1 cellular context compared by ENCODE assay signal in the genomic region with DNA sequence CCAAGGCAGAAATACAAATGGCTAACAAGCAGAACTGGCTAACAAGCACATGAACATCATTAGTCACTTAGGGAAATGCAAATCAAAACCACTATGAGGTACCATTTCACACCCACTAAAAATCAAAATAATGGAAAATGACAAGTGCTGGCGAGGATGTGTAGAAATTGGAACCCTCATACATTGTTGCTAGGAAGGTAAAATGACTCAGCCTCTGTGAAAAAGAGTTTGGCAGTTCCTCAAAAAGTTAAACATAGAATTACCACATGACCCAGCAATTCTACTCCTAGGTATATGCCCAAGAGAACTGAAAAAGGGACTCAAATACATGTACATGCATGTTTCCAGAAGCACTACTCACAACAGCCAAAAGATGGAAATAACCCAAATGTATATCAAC.
TF ChIP-seq lines count a peak whose summit lies in the region.

No MANE protein-coding gene starts in this region.

TF ChIP-seq in GM12878, 131 proteins besides CTCF, POLR2A, EP300 and RAD21 (continued from another document and continues in another):
- peak; percentile 77; the same call in 1 of the 2 replicates for TF ChIP-seq DPF2 (IDR thresholded peaks at IDR 0.05)
- TF ChIP-seq, protein P1, sequence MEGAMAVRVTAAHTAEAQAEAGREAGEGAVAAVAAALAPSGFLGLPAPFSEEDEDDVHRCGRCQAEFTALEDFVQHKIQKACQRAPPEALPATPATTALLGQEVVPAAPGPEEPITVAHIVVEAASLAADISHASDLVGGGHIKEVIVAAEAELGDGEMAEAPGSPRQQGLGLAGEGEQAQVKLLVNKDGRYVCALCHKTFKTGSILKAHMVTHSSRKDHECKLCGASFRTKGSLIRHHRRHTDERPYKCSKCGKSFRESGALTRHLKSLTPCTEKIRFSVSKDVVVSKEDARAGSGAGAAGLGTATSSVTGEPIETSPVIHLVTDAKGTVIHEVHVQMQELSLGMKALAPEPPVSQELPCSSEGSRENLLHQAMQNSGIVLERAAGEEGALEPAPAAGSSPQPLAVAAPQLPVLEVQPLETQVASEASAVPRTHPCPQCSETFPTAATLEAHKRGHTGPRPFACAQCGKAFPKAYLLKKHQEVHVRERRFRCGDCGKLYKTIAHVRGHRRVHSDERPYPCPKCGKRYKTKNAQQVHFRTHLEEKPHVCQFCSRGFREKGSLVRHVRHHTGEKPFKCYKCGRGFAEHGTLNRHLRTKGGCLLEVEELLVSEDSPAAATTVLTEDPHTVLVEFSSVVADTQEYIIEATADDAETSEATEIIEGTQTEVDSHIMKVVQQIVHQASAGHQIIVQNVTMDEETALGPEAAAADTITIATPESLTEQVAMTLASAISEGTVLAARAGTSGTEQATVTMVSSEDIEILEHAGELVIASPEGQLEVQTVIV (IDR thresholded peaks at IDR 0.05; ENCODE audit: borderline replicate concordance, partially characterized antibody) = no peak
- TF ChIP-seq HDAC6 (IDR thresholded peaks at IDR 0.05; ENCODE audit: unreplicated experiment) = no peak
- TF ChIP-seq SP1 (IDR thresholded peaks at IDR 0.05; ENCODE audit: low read depth, low read length) = no peak
- TF ChIP-seq, protein P2, sequence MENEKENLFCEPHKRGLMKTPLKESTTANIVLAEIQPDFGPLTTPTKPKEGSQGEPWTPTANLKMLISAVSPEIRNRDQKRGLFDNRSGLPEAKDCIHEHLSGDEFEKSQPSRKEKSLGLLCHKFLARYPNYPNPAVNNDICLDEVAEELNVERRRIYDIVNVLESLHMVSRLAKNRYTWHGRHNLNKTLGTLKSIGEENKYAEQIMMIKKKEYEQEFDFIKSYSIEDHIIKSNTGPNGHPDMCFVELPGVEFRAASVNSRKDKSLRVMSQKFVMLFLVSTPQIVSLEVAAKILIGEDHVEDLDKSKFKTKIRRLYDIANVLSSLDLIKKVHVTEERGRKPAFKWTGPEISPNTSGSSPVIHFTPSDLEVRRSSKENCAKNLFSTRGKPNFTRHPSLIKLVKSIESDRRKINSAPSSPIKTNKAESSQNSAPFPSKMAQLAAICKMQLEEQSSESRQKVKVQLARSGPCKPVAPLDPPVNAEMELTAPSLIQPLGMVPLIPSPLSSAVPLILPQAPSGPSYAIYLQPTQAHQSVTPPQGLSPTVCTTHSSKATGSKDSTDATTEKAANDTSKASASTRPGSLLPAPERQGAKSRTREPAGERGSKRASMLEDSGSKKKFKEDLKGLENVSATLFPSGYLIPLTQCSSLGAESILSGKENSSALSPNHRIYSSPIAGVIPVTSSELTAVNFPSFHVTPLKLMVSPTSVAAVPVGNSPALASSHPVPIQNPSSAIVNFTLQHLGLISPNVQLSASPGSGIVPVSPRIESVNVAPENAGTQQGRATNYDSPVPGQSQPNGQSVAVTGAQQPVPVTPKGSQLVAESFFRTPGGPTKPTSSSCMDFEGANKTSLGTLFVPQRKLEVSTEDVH (IDR thresholded peaks at IDR 0.05; ENCODE audit: low read depth, partially characterized antibody) = no peak
- TF ChIP-seq, protein P3, sequence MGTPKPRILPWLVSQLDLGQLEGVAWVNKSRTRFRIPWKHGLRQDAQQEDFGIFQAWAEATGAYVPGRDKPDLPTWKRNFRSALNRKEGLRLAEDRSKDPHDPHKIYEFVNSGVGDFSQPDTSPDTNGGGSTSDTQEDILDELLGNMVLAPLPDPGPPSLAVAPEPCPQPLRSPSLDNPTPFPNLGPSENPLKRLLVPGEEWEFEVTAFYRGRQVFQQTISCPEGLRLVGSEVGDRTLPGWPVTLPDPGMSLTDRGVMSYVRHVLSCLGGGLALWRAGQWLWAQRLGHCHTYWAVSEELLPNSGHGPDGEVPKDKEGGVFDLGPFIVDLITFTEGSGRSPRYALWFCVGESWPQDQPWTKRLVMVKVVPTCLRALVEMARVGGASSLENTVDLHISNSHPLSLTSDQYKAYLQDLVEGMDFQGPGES (IDR thresholded peaks at IDR 0.05) = no peak
- TF ChIP-seq MTA3 (IDR thresholded peaks at IDR 0.05; ENCODE audit: borderline replicate concordance, low read length) = no peak
- peak; percentile 89 for TF ChIP-seq IKZF1 (conservative IDR thresholded peaks at IDR 0.05)
- TF ChIP-seq ZNF217 (IDR thresholded peaks at IDR 0.05) = peak; percentile 41; the same call in 1 of the 2 replicates
- no peak for TF ChIP-seq KLF5 (IDR thresholded peaks at IDR 0.05; ENCODE audit: partially characterized antibody)
- peak; percentile 93 for TF ChIP-seq NBN (IDR thresholded peaks at IDR 0.05)
- TF ChIP-seq CEBPB (IDR thresholded peaks at IDR 0.05; ENCODE audit: borderline replicate concordance in 1 of 2, low read depth in 2 of 2, low read length in 2 of 2) = no peak
- TF ChIP-seq, protein P4, sequence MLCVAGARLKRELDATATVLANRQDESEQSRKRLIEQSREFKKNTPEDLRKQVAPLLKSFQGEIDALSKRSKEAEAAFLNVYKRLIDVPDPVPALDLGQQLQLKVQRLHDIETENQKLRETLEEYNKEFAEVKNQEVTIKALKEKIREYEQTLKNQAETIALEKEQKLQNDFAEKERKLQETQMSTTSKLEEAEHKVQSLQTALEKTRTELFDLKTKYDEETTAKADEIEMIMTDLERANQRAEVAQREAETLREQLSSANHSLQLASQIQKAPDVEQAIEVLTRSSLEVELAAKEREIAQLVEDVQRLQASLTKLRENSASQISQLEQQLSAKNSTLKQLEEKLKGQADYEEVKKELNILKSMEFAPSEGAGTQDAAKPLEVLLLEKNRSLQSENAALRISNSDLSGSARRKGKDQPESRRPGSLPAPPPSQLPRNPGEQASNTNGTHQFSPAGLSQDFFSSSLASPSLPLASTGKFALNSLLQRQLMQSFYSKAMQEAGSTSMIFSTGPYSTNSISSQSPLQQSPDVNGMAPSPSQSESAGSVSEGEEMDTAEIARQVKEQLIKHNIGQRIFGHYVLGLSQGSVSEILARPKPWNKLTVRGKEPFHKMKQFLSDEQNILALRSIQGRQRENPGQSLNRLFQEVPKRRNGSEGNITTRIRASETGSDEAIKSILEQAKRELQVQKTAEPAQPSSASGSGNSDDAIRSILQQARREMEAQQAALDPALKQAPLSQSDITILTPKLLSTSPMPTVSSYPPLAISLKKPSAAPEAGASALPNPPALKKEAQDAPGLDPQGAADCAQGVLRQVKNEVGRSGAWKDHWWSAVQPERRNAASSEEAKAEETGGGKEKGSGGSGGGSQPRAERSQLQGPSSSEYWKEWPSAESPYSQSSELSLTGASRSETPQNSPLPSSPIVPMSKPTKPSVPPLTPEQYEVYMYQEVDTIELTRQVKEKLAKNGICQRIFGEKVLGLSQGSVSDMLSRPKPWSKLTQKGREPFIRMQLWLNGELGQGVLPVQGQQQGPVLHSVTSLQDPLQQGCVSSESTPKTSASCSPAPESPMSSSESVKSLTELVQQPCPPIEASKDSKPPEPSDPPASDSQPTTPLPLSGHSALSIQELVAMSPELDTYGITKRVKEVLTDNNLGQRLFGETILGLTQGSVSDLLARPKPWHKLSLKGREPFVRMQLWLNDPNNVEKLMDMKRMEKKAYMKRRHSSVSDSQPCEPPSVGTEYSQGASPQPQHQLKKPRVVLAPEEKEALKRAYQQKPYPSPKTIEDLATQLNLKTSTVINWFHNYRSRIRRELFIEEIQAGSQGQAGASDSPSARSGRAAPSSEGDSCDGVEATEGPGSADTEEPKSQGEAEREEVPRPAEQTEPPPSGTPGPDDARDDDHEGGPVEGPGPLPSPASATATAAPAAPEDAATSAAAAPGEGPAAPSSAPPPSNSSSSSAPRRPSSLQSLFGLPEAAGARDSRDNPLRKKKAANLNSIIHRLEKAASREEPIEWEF (IDR thresholded peaks at IDR 0.05; ENCODE audit: insufficient replicate concordance, low read depth, low read length) = no peak
- no peak for TF ChIP-seq MYC (IDR thresholded peaks at IDR 0.05; ENCODE audit: insufficient read depth, insufficient read length, insufficient replicate concordance, low read length, severe bottlenecking)
- TF ChIP-seq EED (IDR thresholded peaks at IDR 0.05; ENCODE audit: low read depth) = no peak
- no peak for TF ChIP-seq ZBED1 (IDR thresholded peaks at IDR 0.05; ENCODE audit: borderline replicate concordance)
- no peak for TF ChIP-seq HDGF (IDR thresholded peaks at IDR 0.05)
- peak; percentile 65 for TF ChIP-seq SMAD1 (IDR thresholded peaks at IDR 0.05; ENCODE audit: low read depth, partially characterized antibody)
- TF ChIP-seq, protein P5, sequence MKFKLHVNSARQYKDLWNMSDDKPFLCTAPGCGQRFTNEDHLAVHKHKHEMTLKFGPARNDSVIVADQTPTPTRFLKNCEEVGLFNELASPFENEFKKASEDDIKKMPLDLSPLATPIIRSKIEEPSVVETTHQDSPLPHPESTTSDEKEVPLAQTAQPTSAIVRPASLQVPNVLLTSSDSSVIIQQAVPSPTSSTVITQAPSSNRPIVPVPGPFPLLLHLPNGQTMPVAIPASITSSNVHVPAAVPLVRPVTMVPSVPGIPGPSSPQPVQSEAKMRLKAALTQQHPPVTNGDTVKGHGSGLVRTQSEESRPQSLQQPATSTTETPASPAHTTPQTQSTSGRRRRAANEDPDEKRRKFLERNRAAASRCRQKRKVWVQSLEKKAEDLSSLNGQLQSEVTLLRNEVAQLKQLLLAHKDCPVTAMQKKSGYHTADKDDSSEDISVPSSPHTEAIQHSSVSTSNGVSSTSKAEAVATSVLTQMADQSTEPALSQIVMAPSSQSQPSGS (IDR thresholded peaks at IDR 0.05; ENCODE audit: low read length) = peak; percentile 45; the same call in 1 of the 2 replicates
- no peak for TF ChIP-seq NFXL1 (IDR thresholded peaks at IDR 0.05; ENCODE audit: borderline replicate concordance)
- TF ChIP-seq ZNF207 (IDR thresholded peaks at IDR 0.05; ENCODE audit: borderline replicate concordance) = no peak
- no peak for TF ChIP-seq CBX3 (IDR thresholded peaks at IDR 0.05; ENCODE audit: borderline replicate concordance, low read depth)
- TF ChIP-seq BMI1 (IDR thresholded peaks at IDR 0.05; ENCODE audit: borderline replicate concordance) = peak; percentile 56; the same call in 1 of the 2 replicates
- peak; percentile 69 for TF ChIP-seq ZNF24 (IDR thresholded peaks at IDR 0.05)
- no peak for TF ChIP-seq ZNF622 (IDR thresholded peaks at IDR 0.05)
- TF ChIP-seq, protein P6, sequence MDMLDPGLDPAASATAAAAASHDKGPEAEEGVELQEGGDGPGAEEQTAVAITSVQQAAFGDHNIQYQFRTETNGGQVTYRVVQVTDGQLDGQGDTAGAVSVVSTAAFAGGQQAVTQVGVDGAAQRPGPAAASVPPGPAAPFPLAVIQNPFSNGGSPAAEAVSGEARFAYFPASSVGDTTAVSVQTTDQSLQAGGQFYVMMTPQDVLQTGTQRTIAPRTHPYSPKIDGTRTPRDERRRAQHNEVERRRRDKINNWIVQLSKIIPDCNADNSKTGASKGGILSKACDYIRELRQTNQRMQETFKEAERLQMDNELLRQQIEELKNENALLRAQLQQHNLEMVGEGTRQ (IDR thresholded peaks at IDR 0.05; ENCODE audit: borderline replicate concordance, low read depth, low read length) = peak; percentile 2; the same call in 1 of the 2 replicates
- TF ChIP-seq FOS (IDR thresholded peaks at IDR 0.05; ENCODE audit: borderline replicate concordance, extremely low read depth, insufficient read length) = no peak
- TF ChIP-seq, protein P7, sequence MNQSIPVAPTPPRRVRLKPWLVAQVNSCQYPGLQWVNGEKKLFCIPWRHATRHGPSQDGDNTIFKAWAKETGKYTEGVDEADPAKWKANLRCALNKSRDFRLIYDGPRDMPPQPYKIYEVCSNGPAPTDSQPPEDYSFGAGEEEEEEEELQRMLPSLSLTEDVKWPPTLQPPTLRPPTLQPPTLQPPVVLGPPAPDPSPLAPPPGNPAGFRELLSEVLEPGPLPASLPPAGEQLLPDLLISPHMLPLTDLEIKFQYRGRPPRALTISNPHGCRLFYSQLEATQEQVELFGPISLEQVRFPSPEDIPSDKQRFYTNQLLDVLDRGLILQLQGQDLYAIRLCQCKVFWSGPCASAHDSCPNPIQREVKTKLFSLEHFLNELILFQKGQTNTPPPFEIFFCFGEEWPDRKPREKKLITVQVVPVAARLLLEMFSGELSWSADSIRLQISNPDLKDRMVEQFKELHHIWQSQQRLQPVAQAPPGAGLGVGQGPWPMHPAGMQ (IDR thresholded peaks at IDR 0.05; ENCODE audit: borderline replicate concordance) = no peak
- TF ChIP-seq, protein P8, sequence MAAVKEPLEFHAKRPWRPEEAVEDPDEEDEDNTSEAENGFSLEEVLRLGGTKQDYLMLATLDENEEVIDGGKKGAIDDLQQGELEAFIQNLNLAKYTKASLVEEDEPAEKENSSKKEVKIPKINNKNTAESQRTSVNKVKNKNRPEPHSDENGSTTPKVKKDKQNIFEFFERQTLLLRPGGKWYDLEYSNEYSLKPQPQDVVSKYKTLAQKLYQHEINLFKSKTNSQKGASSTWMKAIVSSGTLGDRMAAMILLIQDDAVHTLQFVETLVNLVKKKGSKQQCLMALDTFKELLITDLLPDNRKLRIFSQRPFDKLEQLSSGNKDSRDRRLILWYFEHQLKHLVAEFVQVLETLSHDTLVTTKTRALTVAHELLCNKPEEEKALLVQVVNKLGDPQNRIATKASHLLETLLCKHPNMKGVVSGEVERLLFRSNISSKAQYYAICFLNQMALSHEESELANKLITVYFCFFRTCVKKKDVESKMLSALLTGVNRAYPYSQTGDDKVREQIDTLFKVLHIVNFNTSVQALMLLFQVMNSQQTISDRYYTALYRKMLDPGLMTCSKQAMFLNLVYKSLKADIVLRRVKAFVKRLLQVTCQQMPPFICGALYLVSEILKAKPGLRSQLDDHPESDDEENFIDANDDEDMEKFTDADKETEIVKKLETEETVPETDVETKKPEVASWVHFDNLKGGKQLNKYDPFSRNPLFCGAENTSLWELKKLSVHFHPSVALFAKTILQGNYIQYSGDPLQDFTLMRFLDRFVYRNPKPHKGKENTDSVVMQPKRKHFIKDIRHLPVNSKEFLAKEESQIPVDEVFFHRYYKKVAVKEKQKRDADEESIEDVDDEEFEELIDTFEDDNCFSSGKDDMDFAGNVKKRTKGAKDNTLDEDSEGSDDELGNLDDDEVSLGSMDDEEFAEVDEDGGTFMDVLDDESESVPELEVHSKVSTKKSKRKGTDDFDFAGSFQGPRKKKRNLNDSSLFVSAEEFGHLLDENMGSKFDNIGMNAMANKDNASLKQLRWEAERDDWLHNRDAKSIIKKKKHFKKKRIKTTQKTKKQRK (IDR thresholded peaks at IDR 0.05; ENCODE audit: low read depth, low read length) = no peak
- TF ChIP-seq RCOR1 (conservative IDR thresholded peaks at IDR 0.05; ENCODE audit: low read depth, low read length) = 0 out of 2 replicates have a peak, but pooled peaks have one; percentile 53
- TF ChIP-seq SMARCA5 (IDR thresholded peaks at IDR 0.05) = 0 out of 2 replicates have a peak, but pooled peaks have one; percentile 29
- TF ChIP-seq POU2F2 (IDR thresholded peaks at IDR 0.05; ENCODE audit: borderline replicate concordance, low read depth, low read length) = peak; percentile 92
- TF ChIP-seq SIX5 (IDR thresholded peaks at IDR 0.05; ENCODE audit: low read depth, low read length, severe bottlenecking) = no peak
